In the genomic region with DNA sequence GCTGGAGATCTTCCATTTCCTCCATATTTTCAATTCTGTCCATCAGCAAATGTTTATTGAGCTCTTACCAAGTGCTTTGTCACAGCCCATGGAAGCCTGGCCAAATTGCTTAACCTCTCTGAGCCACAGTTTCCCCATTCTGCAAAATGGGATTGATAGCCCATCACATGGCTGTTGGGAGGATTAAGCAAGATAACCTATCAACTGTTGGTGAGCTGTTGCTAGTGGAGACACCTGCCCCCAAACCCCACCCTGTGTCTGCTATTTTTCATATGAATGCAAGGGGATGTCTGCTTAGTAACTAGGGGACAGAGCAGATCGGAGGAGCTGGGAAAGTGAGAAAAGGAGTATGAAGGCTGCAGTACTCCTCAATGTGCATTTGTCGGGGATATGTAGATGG, we compare ENCODE assay signal across 2 cellular contexts.
TF ChIP-seq lines count a peak whose summit lies in the region.

No MANE protein-coding gene starts in this region.

TF ChIP-seq in HepG2, 621 proteins besides CTCF, POLR2A, EP300 and RAD21:
- TF ChIP-seq, protein P1, sequence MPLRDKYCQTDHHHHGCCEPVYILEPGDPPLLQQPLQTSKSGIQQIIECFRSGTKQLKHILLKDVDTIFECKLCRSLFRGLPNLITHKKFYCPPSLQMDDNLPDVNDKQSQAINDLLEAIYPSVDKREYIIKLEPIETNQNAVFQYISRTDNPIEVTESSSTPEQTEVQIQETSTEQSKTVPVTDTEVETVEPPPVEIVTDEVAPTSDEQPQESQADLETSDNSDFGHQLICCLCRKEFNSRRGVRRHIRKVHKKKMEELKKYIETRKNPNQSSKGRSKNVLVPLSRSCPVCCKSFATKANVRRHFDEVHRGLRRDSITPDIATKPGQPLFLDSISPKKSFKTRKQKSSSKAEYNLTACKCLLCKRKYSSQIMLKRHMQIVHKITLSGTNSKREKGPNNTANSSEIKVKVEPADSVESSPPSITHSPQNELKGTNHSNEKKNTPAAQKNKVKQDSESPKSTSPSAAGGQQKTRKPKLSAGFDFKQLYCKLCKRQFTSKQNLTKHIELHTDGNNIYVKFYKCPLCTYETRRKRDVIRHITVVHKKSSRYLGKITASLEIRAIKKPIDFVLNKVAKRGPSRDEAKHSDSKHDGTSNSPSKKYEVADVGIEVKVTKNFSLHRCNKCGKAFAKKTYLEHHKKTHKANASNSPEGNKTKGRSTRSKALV (CRISPR knock-in tag; IDR thresholded peaks at IDR 0.05) = no peak
- TF ChIP-seq ZNF607 (CRISPR knock-in tag; IDR thresholded peaks at IDR 0.05; ENCODE audit: borderline replicate concordance) = no peak
- TF ChIP-seq, protein P2, sequence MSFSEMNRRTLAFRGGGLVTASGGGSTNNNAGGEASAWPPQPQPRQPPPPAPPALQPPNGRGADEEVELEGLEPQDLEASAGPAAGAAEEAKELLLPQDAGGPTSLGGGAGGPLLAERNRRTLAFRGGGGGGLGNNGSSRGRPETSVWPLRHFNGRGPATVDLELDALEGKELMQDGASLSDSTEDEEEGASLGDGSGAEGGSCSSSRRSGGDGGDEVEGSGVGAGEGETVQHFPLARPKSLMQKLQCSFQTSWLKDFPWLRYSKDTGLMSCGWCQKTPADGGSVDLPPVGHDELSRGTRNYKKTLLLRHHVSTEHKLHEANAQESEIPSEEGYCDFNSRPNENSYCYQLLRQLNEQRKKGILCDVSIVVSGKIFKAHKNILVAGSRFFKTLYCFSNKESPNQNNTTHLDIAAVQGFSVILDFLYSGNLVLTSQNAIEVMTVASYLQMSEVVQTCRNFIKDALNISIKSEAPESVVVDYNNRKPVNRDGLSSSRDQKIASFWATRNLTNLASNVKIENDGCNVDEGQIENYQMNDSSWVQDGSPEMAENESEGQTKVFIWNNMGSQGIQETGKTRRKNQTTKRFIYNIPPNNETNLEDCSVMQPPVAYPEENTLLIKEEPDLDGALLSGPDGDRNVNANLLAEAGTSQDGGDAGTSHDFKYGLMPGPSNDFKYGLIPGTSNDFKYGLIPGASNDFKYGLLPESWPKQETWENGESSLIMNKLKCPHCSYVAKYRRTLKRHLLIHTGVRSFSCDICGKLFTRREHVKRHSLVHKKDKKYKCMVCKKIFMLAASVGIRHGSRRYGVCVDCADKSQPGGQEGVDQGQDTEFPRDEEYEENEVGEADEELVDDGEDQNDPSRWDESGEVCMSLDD (CRISPR knock-in tag; IDR thresholded peaks at IDR 0.05; ENCODE audit: borderline replicate concordance) = no peak
- no peak for TF ChIP-seq RARA (CRISPR knock-in tag; IDR thresholded peaks at IDR 0.05)
- TF ChIP-seq, protein P3, sequence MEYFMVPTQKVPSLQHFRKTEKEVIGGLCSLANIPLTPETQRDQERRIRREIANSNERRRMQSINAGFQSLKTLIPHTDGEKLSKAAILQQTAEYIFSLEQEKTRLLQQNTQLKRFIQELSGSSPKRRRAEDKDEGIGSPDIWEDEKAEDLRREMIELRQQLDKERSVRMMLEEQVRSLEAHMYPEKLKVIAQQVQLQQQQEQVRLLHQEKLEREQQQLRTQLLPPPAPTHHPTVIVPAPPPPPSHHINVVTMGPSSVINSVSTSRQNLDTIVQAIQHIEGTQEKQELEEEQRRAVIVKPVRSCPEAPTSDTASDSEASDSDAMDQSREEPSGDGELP (IDR thresholded peaks at IDR 0.05; ENCODE audit: borderline replicate concordance, low read depth) = no peak

TF ChIP-seq in H1, 55 proteins besides CTCF, POLR2A, EP300 and RAD21:
- TF ChIP-seq, protein P4, sequence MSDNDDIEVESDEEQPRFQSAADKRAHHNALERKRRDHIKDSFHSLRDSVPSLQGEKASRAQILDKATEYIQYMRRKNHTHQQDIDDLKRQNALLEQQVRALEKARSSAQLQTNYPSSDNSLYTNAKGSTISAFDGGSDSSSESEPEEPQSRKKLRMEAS (IDR thresholded peaks at IDR 0.05) = no peak
- no peak for TF ChIP-seq RFX5 (IDR thresholded peaks at IDR 0.05; ENCODE audit: borderline replicate concordance, low read depth, low read length)
- TF ChIP-seq POLR2AphosphoS5 (IDR thresholded peaks at IDR 0.05; ENCODE audit: low read depth, low read length) = no peak
- no peak for TF ChIP-seq RNF2 (IDR thresholded peaks at IDR 0.05; ENCODE audit: borderline replicate concordance, low read depth, low read length, missing control alignments, poor library complexity, severe bottlenecking)
- TF ChIP-seq SUZ12 (IDR thresholded peaks at IDR 0.05; ENCODE audit: low read length) = no peak
- TF ChIP-seq, protein P5, sequence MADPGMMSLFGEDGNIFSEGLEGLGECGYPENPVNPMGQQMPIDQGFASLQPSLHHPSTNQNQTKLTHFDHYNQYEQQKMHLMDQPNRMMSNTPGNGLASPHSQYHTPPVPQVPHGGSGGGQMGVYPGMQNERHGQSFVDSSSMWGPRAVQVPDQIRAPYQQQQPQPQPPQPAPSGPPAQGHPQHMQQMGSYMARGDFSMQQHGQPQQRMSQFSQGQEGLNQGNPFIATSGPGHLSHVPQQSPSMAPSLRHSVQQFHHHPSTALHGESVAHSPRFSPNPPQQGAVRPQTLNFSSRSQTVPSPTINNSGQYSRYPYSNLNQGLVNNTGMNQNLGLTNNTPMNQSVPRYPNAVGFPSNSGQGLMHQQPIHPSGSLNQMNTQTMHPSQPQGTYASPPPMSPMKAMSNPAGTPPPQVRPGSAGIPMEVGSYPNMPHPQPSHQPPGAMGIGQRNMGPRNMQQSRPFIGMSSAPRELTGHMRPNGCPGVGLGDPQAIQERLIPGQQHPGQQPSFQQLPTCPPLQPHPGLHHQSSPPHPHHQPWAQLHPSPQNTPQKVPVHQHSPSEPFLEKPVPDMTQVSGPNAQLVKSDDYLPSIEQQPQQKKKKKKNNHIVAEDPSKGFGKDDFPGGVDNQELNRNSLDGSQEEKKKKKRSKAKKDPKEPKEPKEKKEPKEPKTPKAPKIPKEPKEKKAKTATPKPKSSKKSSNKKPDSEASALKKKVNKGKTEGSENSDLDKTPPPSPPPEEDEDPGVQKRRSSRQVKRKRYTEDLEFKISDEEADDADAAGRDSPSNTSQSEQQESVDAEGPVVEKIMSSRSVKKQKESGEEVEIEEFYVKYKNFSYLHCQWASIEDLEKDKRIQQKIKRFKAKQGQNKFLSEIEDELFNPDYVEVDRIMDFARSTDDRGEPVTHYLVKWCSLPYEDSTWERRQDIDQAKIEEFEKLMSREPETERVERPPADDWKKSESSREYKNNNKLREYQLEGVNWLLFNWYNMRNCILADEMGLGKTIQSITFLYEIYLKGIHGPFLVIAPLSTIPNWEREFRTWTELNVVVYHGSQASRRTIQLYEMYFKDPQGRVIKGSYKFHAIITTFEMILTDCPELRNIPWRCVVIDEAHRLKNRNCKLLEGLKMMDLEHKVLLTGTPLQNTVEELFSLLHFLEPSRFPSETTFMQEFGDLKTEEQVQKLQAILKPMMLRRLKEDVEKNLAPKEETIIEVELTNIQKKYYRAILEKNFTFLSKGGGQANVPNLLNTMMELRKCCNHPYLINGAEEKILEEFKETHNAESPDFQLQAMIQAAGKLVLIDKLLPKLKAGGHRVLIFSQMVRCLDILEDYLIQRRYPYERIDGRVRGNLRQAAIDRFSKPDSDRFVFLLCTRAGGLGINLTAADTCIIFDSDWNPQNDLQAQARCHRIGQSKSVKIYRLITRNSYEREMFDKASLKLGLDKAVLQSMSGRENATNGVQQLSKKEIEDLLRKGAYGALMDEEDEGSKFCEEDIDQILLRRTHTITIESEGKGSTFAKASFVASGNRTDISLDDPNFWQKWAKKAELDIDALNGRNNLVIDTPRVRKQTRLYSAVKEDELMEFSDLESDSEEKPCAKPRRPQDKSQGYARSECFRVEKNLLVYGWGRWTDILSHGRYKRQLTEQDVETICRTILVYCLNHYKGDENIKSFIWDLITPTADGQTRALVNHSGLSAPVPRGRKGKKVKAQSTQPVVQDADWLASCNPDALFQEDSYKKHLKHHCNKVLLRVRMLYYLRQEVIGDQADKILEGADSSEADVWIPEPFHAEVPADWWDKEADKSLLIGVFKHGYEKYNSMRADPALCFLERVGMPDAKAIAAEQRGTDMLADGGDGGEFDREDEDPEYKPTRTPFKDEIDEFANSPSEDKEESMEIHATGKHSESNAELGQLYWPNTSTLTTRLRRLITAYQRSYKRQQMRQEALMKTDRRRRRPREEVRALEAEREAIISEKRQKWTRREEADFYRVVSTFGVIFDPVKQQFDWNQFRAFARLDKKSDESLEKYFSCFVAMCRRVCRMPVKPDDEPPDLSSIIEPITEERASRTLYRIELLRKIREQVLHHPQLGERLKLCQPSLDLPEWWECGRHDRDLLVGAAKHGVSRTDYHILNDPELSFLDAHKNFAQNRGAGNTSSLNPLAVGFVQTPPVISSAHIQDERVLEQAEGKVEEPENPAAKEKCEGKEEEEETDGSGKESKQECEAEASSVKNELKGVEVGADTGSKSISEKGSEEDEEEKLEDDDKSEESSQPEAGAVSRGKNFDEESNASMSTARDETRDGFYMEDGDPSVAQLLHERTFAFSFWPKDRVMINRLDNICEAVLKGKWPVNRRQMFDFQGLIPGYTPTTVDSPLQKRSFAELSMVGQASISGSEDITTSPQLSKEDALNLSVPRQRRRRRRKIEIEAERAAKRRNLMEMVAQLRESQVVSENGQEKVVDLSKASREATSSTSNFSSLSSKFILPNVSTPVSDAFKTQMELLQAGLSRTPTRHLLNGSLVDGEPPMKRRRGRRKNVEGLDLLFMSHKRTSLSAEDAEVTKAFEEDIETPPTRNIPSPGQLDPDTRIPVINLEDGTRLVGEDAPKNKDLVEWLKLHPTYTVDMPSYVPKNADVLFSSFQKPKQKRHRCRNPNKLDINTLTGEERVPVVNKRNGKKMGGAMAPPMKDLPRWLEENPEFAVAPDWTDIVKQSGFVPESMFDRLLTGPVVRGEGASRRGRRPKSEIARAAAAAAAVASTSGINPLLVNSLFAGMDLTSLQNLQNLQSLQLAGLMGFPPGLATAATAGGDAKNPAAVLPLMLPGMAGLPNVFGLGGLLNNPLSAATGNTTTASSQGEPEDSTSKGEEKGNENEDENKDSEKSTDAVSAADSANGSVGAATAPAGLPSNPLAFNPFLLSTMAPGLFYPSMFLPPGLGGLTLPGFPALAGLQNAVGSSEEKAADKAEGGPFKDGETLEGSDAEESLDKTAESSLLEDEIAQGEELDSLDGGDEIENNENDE (IDR thresholded peaks at IDR 0.05; ENCODE audit: insufficient replicate concordance, low read length) = no peak
